In the genomic region with DNA sequence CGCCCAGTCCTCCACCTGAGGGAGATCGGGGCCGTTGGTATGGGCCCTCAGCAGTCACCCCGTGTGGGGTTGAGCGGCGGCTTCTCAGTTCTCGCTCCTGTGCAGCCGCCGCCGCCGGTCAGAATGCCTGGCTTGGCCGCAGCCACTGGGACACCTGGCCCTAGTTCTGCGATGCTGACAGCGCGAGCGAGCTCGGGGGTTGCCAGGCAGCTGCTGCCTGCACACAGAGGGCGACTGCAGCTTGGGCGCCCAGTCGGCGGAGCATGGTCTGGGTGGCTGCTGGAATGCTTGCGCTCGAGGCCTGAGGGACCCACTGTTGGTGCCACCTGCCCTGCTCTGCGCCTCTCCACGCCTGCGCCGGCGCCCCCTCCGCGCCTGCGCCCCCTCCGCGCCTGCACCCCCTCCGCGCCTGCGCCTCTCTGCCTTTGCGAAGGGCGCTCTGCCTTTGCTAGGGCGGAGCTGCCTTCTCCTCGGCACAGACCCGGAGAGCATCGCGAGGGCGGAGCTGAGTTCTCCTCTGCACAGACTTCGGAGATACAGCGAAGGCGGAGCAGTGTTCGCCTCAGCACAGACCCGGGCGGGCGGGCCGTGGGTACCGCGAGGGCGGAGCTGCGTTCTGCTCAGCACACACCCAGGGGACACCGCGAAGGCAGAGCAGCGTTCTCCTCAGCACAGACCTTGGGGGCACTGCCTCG, we compare ENCODE assay signal across 8 cellular contexts.
DNase-seq lines count a peak whose midpoint lies in the region; ATAC-seq and TF ChIP-seq lines count a peak whose summit lies in the region.
"Not testable (repeated sequence)": the region's sequence is repeated elsewhere in the genome, so short reads cannot be mapped to it uniquely, and the experiment has no call there.

No MANE protein-coding gene starts in this region.

- intact Hi-C loops in vagina (cut with DNase I), result not testable (repeated sequence)

- peak overlapping the region in 1 of 2 donors; percentile 63 for H3K9ac ChIP-seq in duodenal mucosa (ENCODE audit: low read depth in 1 of 2, low read length in 2 of 2)
- not testable (repeated sequence) for H3K9ac ChIP-seq in smooth muscle cell (ENCODE audit: low read depth)

- DNase-seq in MG63 (peak; percentile 94), left kidney (ENCODE audit: low read depth, low spot score) (peak; percentile 96), vagina (ENCODE audit: extremely low spot score in 2 of 2) (peak; percentile 88 to 93)
- peak; percentile 90 for DNase-seq in activated CD8-positive, alpha-beta memory T cell treated with anti-CD3 and anti-CD28 coated beads, Interleukin-2, amount 50 U/mL, for 24 hours (ENCODE audit: extremely low read depth)
- not testable (repeated sequence) for DNase-seq in smooth muscle cell (lab: John Stamatoyannopoulos, UW; ENCODE audit: unreplicated experiment)

- WGBS in smooth muscle cell (ENCODE audit: low lambda C conversion rate), result 6% methylated on average over 51 of the region's 60 CpGs

- peak overlapping the region; percentile 87 for H3K4me2 ChIP-seq in smooth muscle cell

- H3K79me2 ChIP-seq in smooth muscle cell (ENCODE audit: low read depth), result not testable (repeated sequence)

- H3K9me3 ChIP-seq in MG63; duodenal mucosa (ENCODE audit: control insufficient read depth in 1 of 2, low read length in 2 of 2); smooth muscle cell (replicated peaks; ENCODE audit: low read depth); vagina: not testable (repeated sequence)

- H3K4me1 ChIP-seq in duodenal mucosa (ENCODE audit: control insufficient read depth in 1 of 2, insufficient read depth in 2 of 2, low read length in 2 of 2); smooth muscle cell (ENCODE audit: low read depth); vagina: not testable (repeated sequence)

- not testable (repeated sequence) for H3K27ac ChIP-seq in duodenal mucosa (ENCODE audit: low read depth, low read length); smooth muscle cell (ENCODE audit: low read depth); vagina

- H2AFZ ChIP-seq in smooth muscle cell (ENCODE audit: low read depth), result not testable (repeated sequence)

- ATAC-seq in GM18519 (IDR thresholded peaks at IDR 0.05; ENCODE audit: low FRiP score, unreplicated experiment) (peak; percentile 98), HG02642 (IDR thresholded peaks at IDR 0.05; ENCODE audit: poor library complexity, unreplicated experiment) (peak; percentile 100)

- peak overlapping the region; percentile 35 for H3K4me3 ChIP-seq in MG63
- H3K4me3 ChIP-seq in duodenal mucosa (ENCODE audit: low read depth in 1 of 2, low read length in 2 of 2), result peak overlapping the region; percentile 15 to 70
- H3K4me3 ChIP-seq in smooth muscle cell, result peak overlapping the region; percentile 48
- H3K4me3 ChIP-seq in vagina, result peak overlapping the region; percentile 43 to 44

- TF ChIP-seq POLR2A in vagina (IDR thresholded peaks at IDR 0.05), result not testable (repeated sequence)

- not testable (repeated sequence) for H3K36me3 ChIP-seq in MG63; duodenal mucosa (ENCODE audit: control insufficient read depth in 1 of 2, insufficient read depth in 2 of 2, low read length in 2 of 2); smooth muscle cell (ENCODE audit: low read depth); vagina

- TF ChIP-seq CTCF in smooth muscle cell (IDR thresholded peaks at IDR 0.05; ENCODE audit: borderline replicate concordance, insufficient read depth, poor library complexity, severe bottlenecking); vagina (IDR thresholded peaks at IDR 0.05): not testable (repeated sequence)

- H4K20me1 ChIP-seq in smooth muscle cell (ENCODE audit: low read depth), result not testable (repeated sequence)

- not testable (repeated sequence) for H3K27me3 ChIP-seq in MG63; duodenal mucosa (ENCODE audit: control insufficient read depth in 1 of 2, insufficient read depth in 2 of 2, low read length in 2 of 2); vagina
- peaks cover 65% of the 10 kb centered on the region for H3K27me3 ChIP-seq in smooth muscle cell (ENCODE audit: low read depth)

- H3F3A ChIP-seq in smooth muscle cell (ENCODE audit: low read depth), result not testable (repeated sequence)
